ENCODE assay signal across 1 cellular context in genomic region chr6:159727717-159728440, GRCh38.
TF ChIP-seq lines count a peak whose summit lies in the region.

No MANE protein-coding gene starts in this region.

TF ChIP-seq in K562, 482 proteins besides CTCF, POLR2A, EP300 and RAD21 (continued from another document and continues in another):
- no peak for TF ChIP-seq FOXO4 (CRISPR knock-in tag; IDR thresholded peaks at IDR 0.05)
- no peak for TF ChIP-seq MEF2A (IDR thresholded peaks at IDR 0.05; ENCODE audit: control insufficient read depth, low read depth, low read length)
- TF ChIP-seq MXD1 (CRISPR knock-in tag; IDR thresholded peaks at IDR 0.05; ENCODE audit: borderline replicate concordance, poor library complexity, severe bottlenecking): no peak
- TF ChIP-seq MAFK (IDR thresholded peaks at IDR 0.05; ENCODE audit: low read length): no peak
- no peak for TF ChIP-seq ZNF311 (CRISPR knock-in tag; IDR thresholded peaks at IDR 0.05)
- peak; percentile 97 for TF ChIP-seq CHD1 (IDR thresholded peaks at IDR 0.05; ENCODE audit: low read length)
- no peak for TF ChIP-seq MAFG (tag; conservative IDR thresholded peaks at IDR 0.05)
- TF ChIP-seq TFAM (CRISPR knock-in tag; conservative IDR thresholded peaks at IDR 0.05): no peak
- no peak for TF ChIP-seq SMARCB1 (IDR thresholded peaks at IDR 0.05; ENCODE audit: insufficient read length, low read depth)
- TF ChIP-seq TGIF2 (CRISPR knock-in tag; IDR thresholded peaks at IDR 0.05): peak; percentile 40; the same call in 1 of the 2 replicates
- TF ChIP-seq HNRNPL (IDR thresholded peaks at IDR 0.05; ENCODE audit: low read depth, low read length): no peak
- no peak for TF ChIP-seq NFYB (IDR thresholded peaks at IDR 0.05; ENCODE audit: extremely low read depth, insufficient read length)
- TF ChIP-seq ZNF133 (CRISPR knock-in tag; IDR thresholded peaks at IDR 0.05): no peak
- no peak for TF ChIP-seq ZNF449 (CRISPR knock-in tag; IDR thresholded peaks at IDR 0.05)
- no peak for TF ChIP-seq ZNF407 (IDR thresholded peaks at IDR 0.05; ENCODE audit: low read depth)
- no peak for TF ChIP-seq U2AF1 (optimal IDR thresholded peaks at IDR 0.05; ENCODE audit: low read depth, low read length)
- TF ChIP-seq ZNF224 (CRISPR knock-in tag; IDR thresholded peaks at IDR 0.05): no peak
- no peak for TF ChIP-seq ZNF24 (IDR thresholded peaks at IDR 0.05)
- no peak for TF ChIP-seq ADNP (tag; IDR thresholded peaks at IDR 0.05)
- peak; percentile 88; the same call in 1 of the 2 replicates for TF ChIP-seq ZNF511 (CRISPR knock-in tag; IDR thresholded peaks at IDR 0.05)
- no peak for TF ChIP-seq ESRRB (CRISPR knock-in tag; IDR thresholded peaks at IDR 0.05; ENCODE audit: borderline replicate concordance)
- TF ChIP-seq TRIM24 (IDR thresholded peaks at IDR 0.05): no peak
- TF ChIP-seq FOXM1 (IDR thresholded peaks at IDR 0.05; ENCODE audit: low read depth): no peak
- no peak for TF ChIP-seq FOXM1 (CRISPR knock-in tag; IDR thresholded peaks at IDR 0.05; ENCODE audit: low read depth)
- TF ChIP-seq CXXC5 (CRISPR knock-in tag; IDR thresholded peaks at IDR 0.05): peak; percentile 5
- no peak for TF ChIP-seq ARID3B (CRISPR knock-in tag; IDR thresholded peaks at IDR 0.05; ENCODE audit: borderline replicate concordance)
- no peak for TF ChIP-seq CREBBP (IDR thresholded peaks at IDR 0.05; ENCODE audit: low read depth, low read length)
- TF ChIP-seq SMARCE1 (IDR thresholded peaks at IDR 0.05): no peak
- TF ChIP-seq ZNF551 (CRISPR knock-in tag; IDR thresholded peaks at IDR 0.05): no peak
- TF ChIP-seq FOXP4 (CRISPR knock-in tag; IDR thresholded peaks at IDR 0.05; ENCODE audit: borderline replicate concordance): no peak
- no peak for TF ChIP-seq ZNF707 (CRISPR knock-in tag; conservative IDR thresholded peaks at IDR 0.05)
- TF ChIP-seq ZNF764 (CRISPR knock-in tag; IDR thresholded peaks at IDR 0.05; ENCODE audit: low read depth): no peak
- TF ChIP-seq ZFP30 (CRISPR knock-in tag; IDR thresholded peaks at IDR 0.05; ENCODE audit: borderline replicate concordance): no peak
- 0 out of 2 replicates have a peak, but pooled peaks have one; percentile 25 for TF ChIP-seq RERE (CRISPR knock-in tag; IDR thresholded peaks at IDR 0.05; ENCODE audit: borderline replicate concordance)
